In genomic region chr4:183098080-183098722, GRCh38 we compare ENCODE assay signal across 8 cellular contexts. TPM values are rescaled to one million over a fixed set of nuclear protein-coding genes. Genes with fewer than 3 reads are reported as not detected.
DNase-seq lines count a peak whose midpoint lies in the region; ATAC-seq, FAIRE-seq and TF ChIP-seq lines count a peak whose summit lies in the region.

No MANE protein-coding gene starts in this region.

- H3K4me1 Mint-ChIP-seq in central memory CD8-positive, alpha-beta T cell = no peaks in the 10 kb centered on the region

- peak; percentile 23 for ATAC-seq in HG02763 (IDR thresholded peaks at IDR 0.05; ENCODE audit: unreplicated experiment)
- peak; percentile 20 for ATAC-seq in central memory CD8-positive, alpha-beta T cell (replicated peaks; ENCODE audit: extremely low read depth, poor library complexity, severe bottlenecking)
- no peak for ATAC-seq in GM21515 (IDR thresholded peaks at IDR 0.05; ENCODE audit: unreplicated experiment)

- H3K9me3 Mint-ChIP-seq in central memory CD8-positive, alpha-beta T cell = no peaks in the 10 kb centered on the region

- H3K4me3 Mint-ChIP-seq in central memory CD8-positive, alpha-beta T cell = peak overlapping the region; percentile 68

- peak; percentile 9 for DNase-seq in GM12865 (ENCODE audit: low read depth)
- DNase-seq in T-helper 9 cell = peak; percentile 25
- no peak for DNase-seq in central memory CD8-positive, alpha-beta T cell (ENCODE audit: low spot score in 2 of 2)
- no peak for DNase-seq in kidney epithelial cell (ENCODE audit: low read depth)
- peak; percentile 34 for DNase-seq in stimulated activated CD8-positive, alpha-beta memory T cell treated with anti-CD3 and anti-CD28 coated beads, Interleukin-4, amount 100 ng/mL, for 48 hours
- DNase-seq in RCC 7860 (ENCODE audit: low spot score) = no peak

- H3K4me3 ChIP-seq in GM12865 (ENCODE audit: low read depth, low read length) (peak overlapping the region; percentile 43), kidney epithelial cell (ENCODE audit: low read depth, low read length) (peak overlapping the region; percentile 88)

- TF ChIP-seq CTCF in GM12865 (IDR thresholded peaks at IDR 0.05; ENCODE audit: insufficient read depth, low read depth, low read length, missing control alignments) (no peak), kidney epithelial cell (IDR thresholded peaks at IDR 0.05; ENCODE audit: insufficient read depth, low read length, poor library complexity, severe bottlenecking) (no peak)

- H3K27ac Mint-ChIP-seq in central memory CD8-positive, alpha-beta T cell (ENCODE audit: low read depth) = no peak overlapping the region

- no peaks in the 10 kb centered on the region for H3K36me3 ChIP-seq in kidney epithelial cell (ENCODE audit: control insufficient read depth, insufficient read depth, low read length)

- H3K27me3 Mint-ChIP-seq in central memory CD8-positive, alpha-beta T cell = peaks cover 33% of the 10 kb centered on the region

- no peaks in the 10 kb centered on the region for H3K36me3 Mint-ChIP-seq in central memory CD8-positive, alpha-beta T cell (ENCODE audit: insufficient read depth)

- no peaks in the 10 kb centered on the region for H3K27me3 ChIP-seq in kidney epithelial cell (ENCODE audit: control insufficient read depth, insufficient read depth, low read length)

- FAIRE-seq in RCC 7860 (lab: Jason Lieb, UNC) = no peak

RNA-seq across cellular contexts. Expression of gene WWC2, which starts 0.9 kb away (rescaled TPM):
- 29.0 and 30.2 TPM in 2 replicates for total RNA-seq in kidney epithelial cell

Comparison
In these comparisons a context has a peak if more than half of its experiments do, and no peak if none do; other contexts are left out.
1. DNase-seq: peak in GM12865 (single experiment), T-helper 9 cell (single experiment) and stimulated activated CD8-positive, alpha-beta memory T cell treated with anti-CD3 and anti-CD28 coated beads, Interleukin-4, amount 100 ng/mL, for 48 hours (single experiment); none in central memory CD8-positive, alpha-beta T cell (0 of 2), kidney epithelial cell (single experiment) and RCC 7860 (single experiment).